In genomic region chr15:65862682-65863081, GRCh38 we compare ENCODE assay signal across 1 cellular context.
A peak's percentile ranks its signal among the peaks of the same experiment; 100 is the strongest.
TF ChIP-seq lines count a peak whose summit lies in the region.

No MANE protein-coding gene starts in this region.

TF ChIP-seq in HEK293, 187 proteins besides CTCF, POLR2A, EP300 and RAD21 (continued from another document and continues in another):
- TF ChIP-seq ZNF707 (tag by site-specific recombination; IDR thresholded peaks at IDR 0.05) (no peak), ZNF426 (tag by site-specific recombination; IDR thresholded peaks at IDR 0.05) (no peak), ZNF362 (tag by site-specific recombination; IDR thresholded peaks at IDR 0.05) (no peak), ZNF18 (tag by site-specific recombination; IDR thresholded peaks at IDR 0.05) (0 out of 2 replicates have a peak, but pooled peaks have one; percentile 55), OVOL3 (tag by site-specific recombination; IDR thresholded peaks at IDR 0.05) (no peak), ZSCAN30 (tag by site-specific recombination; IDR thresholded peaks at IDR 0.05) (peak; percentile 32; the same call in 1 of the 2 replicates), WT1 (tag by site-specific recombination; IDR thresholded peaks at IDR 0.05) (no peak), ZNF311 (tag by site-specific recombination; IDR thresholded peaks at IDR 0.05; ENCODE audit: borderline replicate concordance) (no peak), ZBTB7A (tag by site-specific recombination; IDR thresholded peaks at IDR 0.05; ENCODE audit: low read depth) (no peak), ZNF133 (tag by site-specific recombination; IDR thresholded peaks at IDR 0.05) (no peak), HOXA7 (CRISPR knock-in tag; IDR thresholded peaks at IDR 0.05; ENCODE audit: borderline replicate concordance) (no peak), KLF17 (tag by site-specific recombination; IDR thresholded peaks at IDR 0.05) (no peak), BCL11B (tag by site-specific recombination; IDR thresholded peaks at IDR 0.05; ENCODE audit: low read depth) (no peak), RBAK (tag by site-specific recombination; IDR thresholded peaks at IDR 0.05) (no peak), ZNF214 (tag by site-specific recombination; IDR thresholded peaks at IDR 0.05; ENCODE audit: borderline replicate concordance) (no peak), ZNF449 (tag by site-specific recombination; IDR thresholded peaks at IDR 0.05) (no peak), PRDM2 (tag by site-specific recombination; IDR thresholded peaks at IDR 0.05; ENCODE audit: borderline replicate concordance) (no peak), ZNF302 (tag by site-specific recombination; IDR thresholded peaks at IDR 0.05; ENCODE audit: low read depth) (no peak), ZNF623 (tag by site-specific recombination; IDR thresholded peaks at IDR 0.05) (no peak), ATF2 (tag by site-specific recombination; IDR thresholded peaks at IDR 0.05; ENCODE audit: low read depth) (no peak), ZFP37 (tag by site-specific recombination; IDR thresholded peaks at IDR 0.05) (no peak), ZNF398 (tag by site-specific recombination; IDR thresholded peaks at IDR 0.05) (no peak), GLIS2 (tag by site-specific recombination; IDR thresholded peaks at IDR 0.05) (no peak), ZNF513 (tag by site-specific recombination; IDR thresholded peaks at IDR 0.05) (no peak), ZFP69B (tag by site-specific recombination; IDR thresholded peaks at IDR 0.05) (no peak), HIC1 (tag by site-specific recombination; IDR thresholded peaks at IDR 0.05) (no peak), EGR2 (tag by site-specific recombination; IDR thresholded peaks at IDR 0.05; ENCODE audit: low read depth) (0 out of 2 replicates have a peak, but pooled peaks have one; percentile 5), ZNF155 (tag by site-specific recombination; IDR thresholded peaks at IDR 0.05) (no peak), ZXDB (tag by site-specific recombination; IDR thresholded peaks at IDR 0.05) (peak; percentile 30; the same call in 1 of the 2 replicates), ZNF341 (tag by site-specific recombination; IDR thresholded peaks at IDR 0.05; ENCODE audit: low read depth) (no peak), ZNF335 (tag by site-specific recombination; conservative IDR thresholded peaks at IDR 0.05) (peak; percentile 23; the same call in 1 of the 2 replicates), ZNF157 (tag by site-specific recombination; IDR thresholded peaks at IDR 0.05) (no peak), ZNF514 (tag by site-specific recombination; IDR thresholded peaks at IDR 0.05) (no peak), ZNF16 (tag by site-specific recombination; IDR thresholded peaks at IDR 0.05; ENCODE audit: low read depth) (no peak), ZNF521 (tag by site-specific recombination; IDR thresholded peaks at IDR 0.05) (no peak), ZNF280C (tag by site-specific recombination; IDR thresholded peaks at IDR 0.05) (no peak), ZNF664 (tag by site-specific recombination; IDR thresholded peaks at IDR 0.05) (no peak)
